ENCODE assay signal across 10 cellular contexts in genomic region chr21:43066690-43067089, GRCh38. TPM values are rescaled to one million over a fixed set of nuclear protein-coding genes. Genes with fewer than 3 reads are reported as not detected.
DNase-seq lines count a peak whose midpoint lies in the region; ATAC-seq, FAIRE-seq and TF ChIP-seq lines count a peak whose summit lies in the region.
"Not testable (repeated sequence)": the region's sequence is repeated elsewhere in the genome, so short reads cannot be mapped to it uniquely, and the experiment has no call there.
"Had no signal": no experiment of that assay in that cellular context is flagged by ENCODE, and none has a peak within 500 bp of the region (broad histone marks: within the 10 kb centered on the region; RNA-seq: fewer than 3 reads in every experiment).

No MANE protein-coding gene starts in this region.

- not testable (repeated sequence) for BruUV-seq in K562 (replicated peaks; lab: Mats Ljungman, UMichigan)

- not testable (repeated sequence) for H3K4me1 Mint-ChIP-seq in activated CD4-positive, alpha-beta T cell treated with anti-CD3 and anti-CD28 coated beads, Interleukin-2, amount 10 ng/mL, durations not matched to agents 24 days and 14 days

- H3K9me3 ChIP-seq in RWPE2 (ENCODE audit: severe bottlenecking); K562 (replicated peaks; ENCODE audit: control insufficient read depth, insufficient read depth, low read depth, low read length); upper lobe of left lung: not testable (repeated sequence)

- not testable (repeated sequence) for H3K79me2 ChIP-seq in K562 (ENCODE audit: control insufficient read depth, insufficient read depth, low read length)

- CTCF ChIA-PET in K562 (lab: Yijun Ruan, JAX; ENCODE audit: low intra/inter-chr PET ratio), result not testable (repeated sequence)

- DNase-seq in RWPE2 (ENCODE audit: low spot score) (peak; percentile 23), left lobe of liver (ENCODE audit: low spot score) (peak; percentile 43), sciatic nerve (ENCODE audit: low spot score) (peak; percentile 48), upper lobe of left lung (peak; percentile 15 to 45)
- DNase-seq in activated CD4-positive, alpha-beta T cell treated with anti-CD3 and anti-CD28 coated beads, Interleukin-2, amount 10 ng/mL, durations not matched to agents 24 days and 14 days, result peak; percentile 11
- DNase-seq in K562 (ENCODE audit: extremely low read depth in 1 of 4, low spot score in 3 of 4), result not testable (repeated sequence)

- H3K9me1 ChIP-seq in K562 (ENCODE audit: control insufficient read depth, insufficient read depth, low read length), result not testable (repeated sequence)

- H3K27me3 ChIP-seq in RWPE2 (ENCODE audit: insufficient read depth, poor library complexity, severe bottlenecking); K562 (ENCODE audit: control insufficient read depth in 2 of 2, insufficient read depth in 2 of 2, low read length in 2 of 2); upper lobe of left lung: not testable (repeated sequence)

- not testable (repeated sequence) for H3K9ac ChIP-seq in K562 (ENCODE audit: insufficient read depth in 1 of 2, low read depth in 2 of 2, low read length in 2 of 2)

- not testable (repeated sequence) for H3K4me2 ChIP-seq in K562 (ENCODE audit: insufficient read depth, low read length)

- H4K20me1 ChIP-seq in K562 (replicated peaks; ENCODE audit: control insufficient read depth, insufficient read depth, low read length), result not testable (repeated sequence)

- POLR2A ChIA-PET in K562 (lab: Yijun Ruan, JAX), result not testable (repeated sequence)

- H2AFZ ChIP-seq in K562 (ENCODE audit: low read depth, low read length), result not testable (repeated sequence)

- not testable (repeated sequence) for H3K27ac Mint-ChIP-seq in activated CD4-positive, alpha-beta T cell treated with anti-CD3 and anti-CD28 coated beads, Interleukin-2, amount 10 ng/mL, durations not matched to agents 24 days and 14 days

- TF ChIP-seq POLR2A in K562 (conservative IDR thresholded peaks at IDR 0.05); upper lobe of left lung (IDR thresholded peaks at IDR 0.05): not testable (repeated sequence)

- not testable (repeated sequence) for H3K27me3 Mint-ChIP-seq in activated CD4-positive, alpha-beta T cell treated with anti-CD3 and anti-CD28 coated beads, Interleukin-2, amount 10 ng/mL, durations not matched to agents 24 days and 14 days

- not testable (repeated sequence) for H3K4me3 ChIP-seq in RWPE2 (ENCODE audit: severe bottlenecking); K562; upper lobe of left lung

- H3K4me3 Mint-ChIP-seq in activated CD4-positive, alpha-beta T cell treated with anti-CD3 and anti-CD28 coated beads, Interleukin-2, amount 10 ng/mL, durations not matched to agents 24 days and 14 days, result not testable (repeated sequence)

- intact Hi-C loops in activated CD4-positive, alpha-beta T cell treated with anti-CD3 and anti-CD28 coated beads, Interleukin-2, amount 10 ng/mL, durations not matched to agents 24 days and 14 days (cut with micrococcal nuclease); K562 (cut with micrococcal nuclease); sciatic nerve (cut with DNase I): not testable (repeated sequence)

- not testable (repeated sequence) for TF ChIP-seq EP300 in K562 (IDR thresholded peaks at IDR 0.05; ENCODE audit: low read length); upper lobe of left lung (IDR thresholded peaks at IDR 0.05)

- 87% methylated on average over 6 of the region's 12 CpGs for WGBS in K562 (ENCODE audit: insufficient coverage, low coverage, missing lambda C conversion rate)
- WGBS in upper lobe of left lung, 2 donors, result 68 to 83% methylated on average over 6 to 8 of the region's 12 CpGs

- not testable (repeated sequence) for TF ChIP-seq RAD21 in K562 (CRISPR knock-in tag; conservative IDR thresholded peaks at IDR 0.05 in 1 of 2, IDR thresholded peaks at IDR 0.05 in 1 of 2)

- not testable (repeated sequence) for ATAC-seq in RWPE2 (ENCODE audit: low read depth); left lobe of liver; sciatic nerve; upper lobe of left lung (ENCODE audit: low FRiP score in 2 of 2)
- peak; percentile 6; the same call in 2 of the 3 replicates for ATAC-seq in K562

- FAIRE-seq in K562 (lab: Jason Lieb, UNC), result not testable (repeated sequence)

- H3K36me3 ChIP-seq in RWPE2 (ENCODE audit: low read depth); K562 (ENCODE audit: control insufficient read depth, insufficient read depth, low read length); upper lobe of left lung: not testable (repeated sequence)

- not testable (repeated sequence) for H3K27ac ChIP-seq in RWPE2 (ENCODE audit: poor library complexity, severe bottlenecking); K562 (ENCODE audit: extremely low read depth, low read depth, low read length); upper lobe of left lung

- not testable (repeated sequence) for TF ChIP-seq CTCF in RWPE2 (IDR thresholded peaks at IDR 0.05; ENCODE audit: poor library complexity, severe bottlenecking); K562 (IDR thresholded peaks at IDR 0.05 in 2 of 3, conservative IDR thresholded peaks at IDR 0.05 in 1 of 3; ENCODE audit: insufficient read depth in 2 of 3, low read depth in 1 of 3, low read length in 3 of 3); upper lobe of left lung (IDR thresholded peaks at IDR 0.05)

- not testable (repeated sequence) for H3K4me1 ChIP-seq in RWPE2 (ENCODE audit: insufficient read depth, poor library complexity, severe bottlenecking); K562 (replicated peaks in 1 of 2; ENCODE audit: control insufficient read depth in 2 of 2, insufficient read depth in 2 of 2, low read length in 2 of 2); upper lobe of left lung

- H3K36me3 Mint-ChIP-seq in activated CD4-positive, alpha-beta T cell treated with anti-CD3 and anti-CD28 coated beads, Interleukin-2, amount 10 ng/mL, durations not matched to agents 24 days and 14 days (ENCODE audit: low read depth), result not testable (repeated sequence)

- H3K9me3 Mint-ChIP-seq in activated CD4-positive, alpha-beta T cell treated with anti-CD3 and anti-CD28 coated beads, Interleukin-2, amount 10 ng/mL, durations not matched to agents 24 days and 14 days, result not testable (repeated sequence)

- in situ Hi-C loops in K562 (cut with MboI), result not testable (repeated sequence)

RNA-seq across cellular contexts. Expression of gene CBS, which starts 8.9 kb away (rescaled TPM):
- 45.6 and 51.5 TPM in 2 replicates for total RNA-seq in activated CD4-positive, alpha-beta T cell treated with anti-CD3 and anti-CD28 coated beads, Interleukin-2, amount 10 ng/mL, durations not matched to agents 24 days and 14 days
- total RNA-seq in K562 (2011; cell fraction: chromatin; rRNA removed; ENCODE audit: low replicate concordance), result 790 and 1,561 TPM in 2 replicates
- total RNA-seq in K562 (2011; cell fraction: nucleolus; rRNA removed), result 789 and 809 TPM in 2 replicates
- total RNA-seq in K562 (2011; cell fraction: nucleoplasm; rRNA removed), result 557 and 648 TPM in 2 replicates
- total RNA-seq in K562 (2014; rRNA removed), result 248 and 305 TPM in 2 replicates
- total RNA-seq in K562 (2014; rRNA removed; fragmentation: Illumina TruSeq; extraction: Trizol), result 61.3 and 76.2 TPM in 2 replicates
- total RNA-seq in K562 (2015; rRNA removed; fragmentation: Illumina TruSeq; extraction: Trizol), result 95.1 and 105 TPM in 2 replicates
- total RNA-seq in K562 (2021), result 364 and 419 TPM in 2 replicates
- polyA plus RNA-seq in K562 (2011; rRNA removed), result 152 and 199 TPM in 2 replicates
- 85.9 and 97.4 TPM in 2 replicates for polyA plus RNA-seq in K562 (2011; cell fraction: cytosol; rRNA removed)
- 1,179 and 1,399 TPM in 2 replicates for polyA plus RNA-seq in K562 (2011; cell fraction: nucleus; rRNA removed)
- polyA plus RNA-seq in K562 (2012), result 209 and 400 TPM in 2 replicates
- 165 and 263 TPM in 2 replicates for polyA plus RNA-seq in K562 (2014; fragmentation: Illumina TruSeq; extraction: Trizol)
- 1 to 10 TPM; 4.6 to 9.0 TPM for polyA plus RNA-seq in K562 (2014; fragmentation: Nextera tagmentation; extraction: Ambion mirVana)
- polyA plus RNA-seq in K562 (2014; rRNA removed), result 382 and 472 TPM in 2 replicates
- polyA minus RNA-seq in K562 (2011; rRNA and poly(A)+ RNA removed), result 69.7 and 88.6 TPM in 2 replicates
- polyA minus RNA-seq in K562 (2011; cell fraction: cytosol; rRNA and poly(A)+ RNA removed), result 64.9 and 69.5 TPM in 2 replicates
- 257 and 271 TPM in 2 replicates for polyA minus RNA-seq in K562 (2011; cell fraction: nucleus; rRNA and poly(A)+ RNA removed)
- 427 TPM for total RNA-seq in left lobe of liver
- total RNA-seq in sciatic nerve, result 79.9 TPM
- 10 to 100 TPM; 29.7 to 80.8 (median 57.7) TPM for total RNA-seq in upper lobe of left lung
- total RNA-seq: CD4-positive, CD25-positive, alpha-beta regulatory T cell had no signal
- polyA plus RNA-seq: CD14-positive monocyte; CD4-positive, alpha-beta memory T cell; CD8-positive, alpha-beta memory T cell had no signal

RNA-seq across cellular contexts. Expression of gene U2AF1, which starts 40.7 kb away (rescaled TPM):
- total RNA-seq in activated CD4-positive, alpha-beta T cell treated with anti-CD3 and anti-CD28 coated beads, Interleukin-2, amount 10 ng/mL, durations not matched to agents 24 days and 14 days, result 7.2 and 8.7 TPM in 2 replicates
- total RNA-seq in K562 (2011; cell fraction: chromatin; rRNA removed; ENCODE audit: low replicate concordance), result 93.3 and 227 TPM in 2 replicates
- total RNA-seq in K562 (2011; cell fraction: nucleolus; rRNA removed), result 57.0 and 64.3 TPM in 2 replicates
- total RNA-seq in K562 (2011; cell fraction: nucleoplasm; rRNA removed), result 127 and 246 TPM in 2 replicates
- 60.1 and 95.6 TPM in 2 replicates for total RNA-seq in K562 (2014; rRNA removed)
- 36.3 and 47.7 TPM in 2 replicates for total RNA-seq in K562 (2014; rRNA removed; fragmentation: Illumina TruSeq; extraction: Trizol)
- total RNA-seq in K562 (2015; rRNA removed; fragmentation: Illumina TruSeq; extraction: Trizol), result 43.9 and 44.9 TPM in 2 replicates
- 27.2 and 29.6 TPM in 2 replicates for total RNA-seq in K562 (2021)
- polyA plus RNA-seq in K562 (2011; rRNA removed), result 27.5 and 30.9 TPM in 2 replicates
- 68.1 and 141 TPM in 2 replicates for polyA plus RNA-seq in K562 (2011; cell fraction: cytosol; rRNA removed)
- polyA plus RNA-seq in K562 (2011; cell fraction: nucleus; rRNA removed), result 91.0 and 91.7 TPM in 2 replicates
- polyA plus RNA-seq in K562 (2012), result 114 and 185 TPM in 2 replicates
- polyA plus RNA-seq in K562 (2014; fragmentation: Illumina TruSeq; extraction: Trizol), result 194 and 205 TPM in 2 replicates
- 10 to 100 TPM; 87.0 to 88.1 TPM for polyA plus RNA-seq in K562 (2014; fragmentation: Nextera tagmentation; extraction: Ambion mirVana)
- polyA plus RNA-seq in K562 (2014; rRNA removed), result 173 and 213 TPM in 2 replicates
- polyA minus RNA-seq in K562 (2011; rRNA and poly(A)+ RNA removed), result 57.0 and 63.3 TPM in 2 replicates
- 7.6 and 12.4 TPM in 2 replicates for polyA minus RNA-seq in K562 (2011; cell fraction: cytosol; rRNA and poly(A)+ RNA removed)
- 51.2 and 97.9 TPM in 2 replicates for polyA minus RNA-seq in K562 (2011; cell fraction: nucleus; rRNA and poly(A)+ RNA removed)
- 11.0 TPM for total RNA-seq in left lobe of liver
- total RNA-seq in sciatic nerve, result 67.6 TPM
- total RNA-seq in upper lobe of left lung, result 10 to 100 TPM in 5 of 6 donors, 1 to 10 TPM in 1; 8.9 to 78.6 (median 58.1) TPM
